Comparison of ENCODE assay signal across 32 cellular contexts in the genomic region with DNA sequence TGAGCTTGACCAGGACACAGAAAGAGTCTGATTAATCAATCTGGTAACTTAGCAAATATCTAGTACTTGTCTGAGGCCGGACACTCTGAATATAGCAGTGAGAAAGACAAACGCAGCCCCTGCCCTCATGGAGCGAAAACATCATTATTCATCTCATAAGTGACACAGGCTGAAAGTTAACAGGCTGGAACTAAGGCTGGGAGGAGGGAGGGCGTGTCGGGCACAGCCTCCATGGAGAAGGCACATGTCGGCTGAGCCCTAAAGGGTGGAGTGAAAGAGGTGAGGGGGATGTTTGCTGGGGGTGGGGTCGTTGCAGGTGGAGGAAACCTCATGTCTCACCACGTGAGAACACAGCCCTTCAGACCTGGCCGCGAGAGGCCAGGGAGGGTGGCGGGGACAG.
"Had no signal": no experiment of that assay in that cellular context is flagged by ENCODE, and none has a peak within 500 bp of the region (broad histone marks: within the 10 kb centered on the region; RNA-seq: fewer than 3 reads in every experiment).

No MANE protein-coding gene starts in this region.

- ATAC-seq: activated CD4-positive, CD25-positive, alpha-beta regulatory T cell treated with anti-CD3 and anti-CD28 coated beads, Interleukin-2, amount 50 U/mL, for 24 hours; activated CD8-positive, alpha-beta T cell treated with anti-CD3 and anti-CD28 coated beads for 36 hours; activated naive CD8-positive, alpha-beta T cell treated with anti-CD3 and anti-CD28 coated beads, Interleukin-2, amount 50 U/mL, for 24 hours; body of pancreas; foreskin keratinocyte; gastrocnemius medialis; T-helper 17 cell had no signal

- DNase-seq: activated B cell treated with CpG ODN at 0.5 μM for 24 hours; activated CD4-positive, alpha-beta T cell treated with anti-CD3 and anti-CD28 coated beads for 48 hours; activated CD4-positive, alpha-beta T cell treated with anti-CD3 and anti-CD28 coated beads, Interleukin-2, amount 50 U/mL, for 1 hour; activated CD4-positive, alpha-beta T cell treated with anti-CD3 and anti-CD28 coated beads, Interleukin-2, amount 50 U/mL, for 48 hours; activated CD8-positive, alpha-beta memory T cell treated with anti-CD3 and anti-CD28 coated beads for 24 hours; activated CD8-positive, alpha-beta T cell treated with anti-CD3 and anti-CD28 coated beads for 36 hours; activated effector memory CD4-positive, alpha-beta T cell treated with anti-CD3 and anti-CD28 coated beads, Interleukin-2, amount 50 U/mL, for 16 hours; activated naive CD4-positive, alpha-beta T cell treated with anti-CD3 and anti-CD28 coated beads for 36 hours; activated naive CD8-positive, alpha-beta T cell treated with anti-CD3 and anti-CD28 coated beads for 36 hours; activated naive CD8-positive, alpha-beta T cell treated with anti-CD3 and anti-CD28 coated beads, Interleukin-2, amount 50 U/mL, for 24 hours; activated T-cell treated with anti-CD3 and anti-CD28 coated beads, Interleukin-2, amount 50 U/mL, for 1 hour; activated T-cell treated with anti-CD3 and anti-CD28 coated beads, Interleukin-2, amount 50 U/mL, for 48 hours; adrenal gland; amygdala; aorta; body of pancreas; caudate nucleus; cerebellar nuclear complex; colonic mucosa; effector CD8-positive, alpha-beta T cell; foreskin keratinocyte; gastrocnemius medialis; glutamatergic neuron; T-helper 1 cell; T-helper 17 cell; T1000; WERI-Rb-1 had no signal

- H3K36me3 Mint-ChIP-seq: activated naive CD4-positive, alpha-beta T cell treated with anti-CD3 and anti-CD28 coated beads, Interleukin-2, amount 50 U/mL, for 24 hours; activated naive CD8-positive, alpha-beta T cell treated with anti-CD3 and anti-CD28 coated beads for 36 hours had no signal

- H3K4me1 Mint-ChIP-seq: activated B cell treated with CpG ODN at 0.5 μM for 24 hours; activated naive CD4-positive, alpha-beta T cell treated with anti-CD3 and anti-CD28 coated beads, Interleukin-2, amount 50 U/mL, for 24 hours; activated naive CD8-positive, alpha-beta T cell treated with anti-CD3 and anti-CD28 coated beads for 36 hours; activated naive CD8-positive, alpha-beta T cell treated with anti-CD3 and anti-CD28 coated beads, Interleukin-2, amount 50 U/mL, for 24 hours had no signal

- H3K4me3 Mint-ChIP-seq: activated B cell treated with CpG ODN at 0.5 μM for 24 hours; activated CD8-positive, alpha-beta T cell treated with anti-CD3 and anti-CD28 coated beads for 36 hours; activated naive CD4-positive, alpha-beta T cell treated with anti-CD3 and anti-CD28 coated beads for 36 hours; activated naive CD4-positive, alpha-beta T cell treated with anti-CD3 and anti-CD28 coated beads, Interleukin-2, amount 50 U/mL, for 24 hours; activated naive CD8-positive, alpha-beta T cell treated with anti-CD3 and anti-CD28 coated beads for 36 hours; activated naive CD8-positive, alpha-beta T cell treated with anti-CD3 and anti-CD28 coated beads, Interleukin-2, amount 50 U/mL, for 24 hours; activated T-helper 1 cell treated with anti-CD3 and anti-CD28 coated beads, Interleukin-12 subunit alpha, Interleukin-12 subunit beta, Interleukin-2, Interleukin-4 antibody, amounts not matched to agents 30 ng/mL and 10 ng/mL and 1 ng/mL, durations not matched to agents 14 hours and 24 hours and 36 hours; T-helper 17 cell; T-helper 2 cell treated with Interferon-gamma antibody and Interleukin-4, amounts not matched to agents 5 μg/mL and 100 μg/mL, for 36 hours had no signal

- H3K9me3 Mint-ChIP-seq: activated CD8-positive, alpha-beta T cell treated with anti-CD3 and anti-CD28 coated beads for 36 hours; activated naive CD4-positive, alpha-beta T cell treated with anti-CD3 and anti-CD28 coated beads for 36 hours; activated T-helper 1 cell treated with anti-CD3 and anti-CD28 coated beads, Interleukin-12 subunit alpha, Interleukin-12 subunit beta, Interleukin-2, Interleukin-4 antibody, amounts not matched to agents 30 ng/mL and 10 ng/mL and 1 ng/mL, durations not matched to agents 14 hours and 24 hours and 36 hours; activated T-helper 2 cell treated with anti-CD3 and anti-CD28 coated beads, Interferon-gamma antibody, Interleukin-2, Interleukin-4, amounts not matched to agents 10 μg/mL and 5 μg/mL and 100 μg/mL, durations not matched to agents 14 hours and 24 hours and 36 hours; T-helper 2 cell treated with Interferon-gamma antibody and Interleukin-4, amounts not matched to agents 5 μg/mL and 100 μg/mL, for 36 hours had no signal

- H3K27ac Mint-ChIP-seq: activated B cell treated with CpG ODN at 0.5 μM for 24 hours; activated CD8-positive, alpha-beta T cell treated with anti-CD3 and anti-CD28 coated beads for 36 hours; activated naive CD4-positive, alpha-beta T cell treated with anti-CD3 and anti-CD28 coated beads for 36 hours; activated naive CD4-positive, alpha-beta T cell treated with anti-CD3 and anti-CD28 coated beads, Interleukin-2, amount 50 U/mL, for 24 hours; activated naive CD8-positive, alpha-beta T cell treated with anti-CD3 and anti-CD28 coated beads for 36 hours; activated naive CD8-positive, alpha-beta T cell treated with anti-CD3 and anti-CD28 coated beads, Interleukin-2, amount 50 U/mL, for 24 hours; activated T-helper 1 cell treated with anti-CD3 and anti-CD28 coated beads, Interleukin-12 subunit alpha, Interleukin-12 subunit beta, Interleukin-2, Interleukin-4 antibody, amounts not matched to agents 30 ng/mL and 10 ng/mL and 1 ng/mL, durations not matched to agents 14 hours and 24 hours and 36 hours; activated T-helper 2 cell treated with anti-CD3 and anti-CD28 coated beads, Interferon-gamma antibody, Interleukin-2, Interleukin-4, amounts not matched to agents 10 μg/mL and 5 μg/mL and 100 μg/mL, durations not matched to agents 14 hours and 24 hours and 36 hours; T-helper 2 cell treated with Interferon-gamma antibody and Interleukin-4, amounts not matched to agents 5 μg/mL and 100 μg/mL, for 36 hours had no signal
